Comparison of ENCODE assay signal across 1 cellular context in the genomic region with DNA sequence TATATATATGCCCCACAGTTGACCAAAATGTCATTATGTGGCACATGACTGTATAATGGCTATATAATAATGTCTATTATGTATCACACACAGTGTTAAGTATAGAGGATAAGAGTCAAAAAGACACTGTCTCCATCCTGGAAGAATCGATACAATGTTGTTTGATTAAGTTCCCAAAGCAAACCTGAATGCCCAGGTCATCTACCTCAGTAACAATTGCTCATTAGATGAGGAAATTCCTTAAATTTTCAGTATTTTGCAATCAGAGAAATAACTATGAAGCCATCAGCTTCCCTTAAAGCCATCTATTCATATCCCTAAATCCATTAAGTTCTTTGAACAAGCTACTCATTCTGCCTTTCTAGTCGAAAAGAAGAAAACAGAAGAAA.
TF ChIP-seq lines count a peak whose summit lies in the region.

No MANE protein-coding gene starts in this region.

TF ChIP-seq in HepG2, 621 proteins besides CTCF, POLR2A, EP300 and RAD21 (continues in another document):
- TF ChIP-seq NFE2L1 (CRISPR knock-in tag; IDR thresholded peaks at IDR 0.05; ENCODE audit: borderline replicate concordance) (no peak), ZNF230 (CRISPR knock-in tag; IDR thresholded peaks at IDR 0.05) (no peak), ZNF614 (CRISPR knock-in tag; IDR thresholded peaks at IDR 0.05; ENCODE audit: borderline replicate concordance) (peak; percentile 86), FOXK2 (IDR thresholded peaks at IDR 0.05) (no peak), SOX5 (CRISPR knock-in tag; IDR thresholded peaks at IDR 0.05; ENCODE audit: borderline replicate concordance) (peak; percentile 75; the same call in 1 of the 2 replicates), ZNF382 (CRISPR knock-in tag; IDR thresholded peaks at IDR 0.05; ENCODE audit: borderline replicate concordance) (no peak), ZNF772 (CRISPR knock-in tag; IDR thresholded peaks at IDR 0.05) (no peak), CEBPB (IDR thresholded peaks at IDR 0.05; ENCODE audit: borderline replicate concordance, low read depth, low read length) (peak; percentile 78; the same call in 1 of the 2 replicates), CBX5 (CRISPR knock-in tag; IDR thresholded peaks at IDR 0.05; ENCODE audit: borderline replicate concordance) (no peak), ZNF605 (CRISPR knock-in tag; IDR thresholded peaks at IDR 0.05) (no peak), SSRP1 (CRISPR knock-in tag; IDR thresholded peaks at IDR 0.05) (no peak), ERF (CRISPR knock-in tag; IDR thresholded peaks at IDR 0.05) (0 out of 2 replicates have a peak, but pooled peaks have one; percentile 26), TRIM24 (CRISPR knock-in tag; IDR thresholded peaks at IDR 0.05) (no peak), ZNF224 (CRISPR knock-in tag; IDR thresholded peaks at IDR 0.05) (no peak), ZNF75D (CRISPR knock-in tag; IDR thresholded peaks at IDR 0.05; ENCODE audit: borderline replicate concordance) (no peak), MAZ (IDR thresholded peaks at IDR 0.05; ENCODE audit: borderline replicate concordance, low read depth, low read length) (no peak), MAZ (CRISPR knock-in tag; IDR thresholded peaks at IDR 0.05; ENCODE audit: low read depth) (no peak), ZNF891 (CRISPR knock-in tag; IDR thresholded peaks at IDR 0.05) (no peak), ZNF766 (CRISPR knock-in tag; IDR thresholded peaks at IDR 0.05; ENCODE audit: borderline replicate concordance) (no peak), MIER3 (CRISPR knock-in tag; IDR thresholded peaks at IDR 0.05; ENCODE audit: borderline replicate concordance) (0 out of 2 replicates have a peak, but pooled peaks have one; percentile 28), THAP11 (CRISPR knock-in tag; IDR thresholded peaks at IDR 0.05) (0 out of 2 replicates have a peak, but pooled peaks have one; percentile 26), ZNF724P (CRISPR knock-in tag; IDR thresholded peaks at IDR 0.05; ENCODE audit: borderline replicate concordance) (no peak), PRPF4 (IDR thresholded peaks at IDR 0.05; ENCODE audit: low read depth, low read length, poor library complexity, severe bottlenecking) (no peak), SP140L (CRISPR knock-in tag; IDR thresholded peaks at IDR 0.05; ENCODE audit: borderline replicate concordance) (no peak), NCOA5 (CRISPR knock-in tag; IDR thresholded peaks at IDR 0.05) (no peak), ZNF737 (CRISPR knock-in tag; IDR thresholded peaks at IDR 0.05; ENCODE audit: borderline replicate concordance) (no peak), HNRNPL (IDR thresholded peaks at IDR 0.05; ENCODE audit: low read depth, low read length) (no peak), PITX1 (CRISPR knock-in tag; IDR thresholded peaks at IDR 0.05) (no peak), KDM6A (CRISPR knock-in tag; IDR thresholded peaks at IDR 0.05; ENCODE audit: low read depth) (no peak), FOXA1 (IDR thresholded peaks at IDR 0.05) (no peak), FOXA1 (CRISPR knock-in tag; IDR thresholded peaks at IDR 0.05) (peak; percentile 44; the same call in 1 of the 2 replicates), GATA4 (IDR thresholded peaks at IDR 0.05; ENCODE audit: borderline replicate concordance, low read depth) (no peak), ZSCAN9 (CRISPR knock-in tag; IDR thresholded peaks at IDR 0.05; ENCODE audit: borderline replicate concordance) (0 out of 2 replicates have a peak, but pooled peaks have one; percentile 28), GATAD1 (CRISPR knock-in tag; IDR thresholded peaks at IDR 0.05) (no peak), SIX1 (CRISPR knock-in tag; IDR thresholded peaks at IDR 0.05; ENCODE audit: borderline replicate concordance) (no peak), ISL2 (CRISPR knock-in tag; IDR thresholded peaks at IDR 0.05) (0 out of 2 replicates have a peak, but pooled peaks have one; percentile 44), ZNF354B (CRISPR knock-in tag; IDR thresholded peaks at IDR 0.05) (no peak), MED1 (CRISPR knock-in tag; IDR thresholded peaks at IDR 0.05) (0 out of 2 replicates have a peak, but pooled peaks have one; percentile 22), NR2F6 (IDR thresholded peaks at IDR 0.05) (peak; percentile 51), NR2F6 (CRISPR knock-in tag; IDR thresholded peaks at IDR 0.05) (no peak), DPF2 (CRISPR knock-in tag; IDR thresholded peaks at IDR 0.05; ENCODE audit: borderline replicate concordance, low read depth) (0 out of 2 replicates have a peak, but pooled peaks have one; percentile 49), ZNF264 (CRISPR knock-in tag; IDR thresholded peaks at IDR 0.05) (no peak), GATAD2A (CRISPR knock-in tag; IDR thresholded peaks at IDR 0.05) (peak; percentile 83), NR2F2 (IDR thresholded peaks at IDR 0.05; ENCODE audit: borderline replicate concordance, low read depth) (peak; percentile 68; the same call in 1 of the 2 replicates), BCL6 (CRISPR knock-in tag; IDR thresholded peaks at IDR 0.05) (peak; percentile 97), CHD4 (IDR thresholded peaks at IDR 0.05; ENCODE audit: borderline replicate concordance, low read length) (no peak), ZSCAN22 (CRISPR knock-in tag; IDR thresholded peaks at IDR 0.05) (no peak), ZNF569 (CRISPR knock-in tag; IDR thresholded peaks at IDR 0.05; ENCODE audit: borderline replicate concordance) (no peak), BRCA1 (CRISPR knock-in tag; IDR thresholded peaks at IDR 0.05) (no peak), ZNF296 (CRISPR knock-in tag; conservative IDR thresholded peaks at IDR 0.05) (no peak), ZNF703 (CRISPR knock-in tag; IDR thresholded peaks at IDR 0.05; ENCODE audit: borderline replicate concordance) (no peak)
- TF ChIP-seq, protein P1, sequence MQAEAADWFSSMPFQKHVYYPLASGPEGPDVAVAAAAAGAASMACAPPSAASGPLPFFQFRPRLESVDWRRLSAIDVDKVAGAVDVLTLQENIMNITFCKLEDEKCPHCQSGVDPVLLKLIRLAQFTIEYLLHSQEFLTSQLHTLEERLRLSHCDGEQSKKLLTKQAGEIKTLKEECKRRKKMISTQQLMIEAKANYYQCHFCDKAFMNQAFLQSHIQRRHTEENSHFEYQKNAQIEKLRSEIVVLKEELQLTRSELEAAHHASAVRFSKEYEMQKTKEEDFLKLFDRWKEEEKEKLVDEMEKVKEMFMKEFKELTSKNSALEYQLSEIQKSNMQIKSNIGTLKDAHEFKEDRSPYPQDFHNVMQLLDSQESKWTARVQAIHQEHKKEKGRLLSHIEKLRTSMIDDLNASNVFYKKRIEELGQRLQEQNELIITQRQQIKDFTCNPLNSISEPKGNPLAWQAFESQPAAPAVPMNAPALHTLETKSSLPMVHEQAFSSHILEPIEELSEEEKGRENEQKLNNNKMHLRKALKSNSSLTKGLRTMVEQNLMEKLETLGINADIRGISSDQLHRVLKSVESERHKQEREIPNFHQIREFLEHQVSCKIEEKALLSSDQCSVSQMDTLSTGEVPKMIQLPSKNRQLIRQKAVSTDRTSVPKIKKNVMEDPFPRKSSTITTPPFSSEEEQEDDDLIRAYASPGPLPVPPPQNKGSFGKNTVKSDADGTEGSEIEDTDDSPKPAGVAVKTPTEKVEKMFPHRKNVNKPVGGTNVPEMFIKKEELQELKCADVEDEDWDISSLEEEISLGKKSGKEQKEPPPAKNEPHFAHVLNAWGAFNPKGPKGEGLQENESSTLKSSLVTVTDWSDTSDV (CRISPR knock-in tag; IDR thresholded peaks at IDR 0.05) = no peak
- TF ChIP-seq, protein P2, sequence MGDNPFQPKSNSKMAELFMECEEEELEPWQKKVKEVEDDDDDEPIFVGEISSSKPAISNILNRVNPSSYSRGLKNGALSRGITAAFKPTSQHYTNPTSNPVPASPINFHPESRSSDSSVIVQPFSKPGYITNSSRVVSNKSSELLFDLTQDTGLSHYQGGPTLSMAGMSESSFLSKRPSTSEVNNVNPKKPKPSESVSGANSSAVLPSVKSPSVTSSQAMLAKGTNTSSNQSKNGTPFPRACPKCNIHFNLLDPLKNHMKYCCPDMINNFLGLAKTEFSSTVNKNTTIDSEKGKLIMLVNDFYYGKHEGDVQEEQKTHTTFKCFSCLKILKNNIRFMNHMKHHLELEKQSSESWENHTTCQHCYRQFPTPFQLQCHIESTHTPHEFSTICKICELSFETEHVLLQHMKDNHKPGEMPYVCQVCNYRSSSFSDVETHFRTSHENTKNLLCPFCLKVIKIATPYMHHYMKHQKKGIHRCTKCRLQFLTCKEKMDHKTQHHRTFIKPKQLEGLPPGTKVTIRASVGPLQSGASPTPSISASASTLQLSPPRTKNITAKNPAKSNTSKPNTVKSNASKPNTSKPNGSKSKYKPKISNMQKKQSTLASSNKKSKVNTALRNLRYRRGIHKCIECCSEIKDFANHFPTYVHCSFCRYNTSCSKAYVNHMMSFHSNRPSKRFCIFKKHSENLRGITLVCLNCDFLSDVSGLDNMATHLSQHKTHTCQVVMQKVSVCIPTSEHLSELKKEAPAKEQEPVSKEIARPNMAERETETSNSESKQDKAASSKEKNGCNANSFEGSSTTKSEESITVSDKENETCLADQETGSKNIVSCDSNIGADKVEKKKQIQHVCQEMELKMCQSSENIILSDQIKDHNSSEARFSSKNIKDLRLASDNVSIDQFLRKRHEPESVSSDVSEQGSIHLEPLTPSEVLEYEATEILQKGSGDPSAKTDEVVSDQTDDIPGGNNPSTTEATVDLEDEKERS (CRISPR knock-in tag; IDR thresholded peaks at IDR 0.05) = no peak
- TF ChIP-seq, protein P3, sequence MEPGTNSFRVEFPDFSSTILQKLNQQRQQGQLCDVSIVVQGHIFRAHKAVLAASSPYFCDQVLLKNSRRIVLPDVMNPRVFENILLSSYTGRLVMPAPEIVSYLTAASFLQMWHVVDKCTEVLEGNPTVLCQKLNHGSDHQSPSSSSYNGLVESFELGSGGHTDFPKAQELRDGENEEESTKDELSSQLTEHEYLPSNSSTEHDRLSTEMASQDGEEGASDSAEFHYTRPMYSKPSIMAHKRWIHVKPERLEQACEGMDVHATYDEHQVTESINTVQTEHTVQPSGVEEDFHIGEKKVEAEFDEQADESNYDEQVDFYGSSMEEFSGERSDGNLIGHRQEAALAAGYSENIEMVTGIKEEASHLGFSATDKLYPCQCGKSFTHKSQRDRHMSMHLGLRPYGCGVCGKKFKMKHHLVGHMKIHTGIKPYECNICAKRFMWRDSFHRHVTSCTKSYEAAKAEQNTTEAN (CRISPR knock-in tag; conservative IDR thresholded peaks at IDR 0.05) = no peak
- TF ChIP-seq, protein P4, sequence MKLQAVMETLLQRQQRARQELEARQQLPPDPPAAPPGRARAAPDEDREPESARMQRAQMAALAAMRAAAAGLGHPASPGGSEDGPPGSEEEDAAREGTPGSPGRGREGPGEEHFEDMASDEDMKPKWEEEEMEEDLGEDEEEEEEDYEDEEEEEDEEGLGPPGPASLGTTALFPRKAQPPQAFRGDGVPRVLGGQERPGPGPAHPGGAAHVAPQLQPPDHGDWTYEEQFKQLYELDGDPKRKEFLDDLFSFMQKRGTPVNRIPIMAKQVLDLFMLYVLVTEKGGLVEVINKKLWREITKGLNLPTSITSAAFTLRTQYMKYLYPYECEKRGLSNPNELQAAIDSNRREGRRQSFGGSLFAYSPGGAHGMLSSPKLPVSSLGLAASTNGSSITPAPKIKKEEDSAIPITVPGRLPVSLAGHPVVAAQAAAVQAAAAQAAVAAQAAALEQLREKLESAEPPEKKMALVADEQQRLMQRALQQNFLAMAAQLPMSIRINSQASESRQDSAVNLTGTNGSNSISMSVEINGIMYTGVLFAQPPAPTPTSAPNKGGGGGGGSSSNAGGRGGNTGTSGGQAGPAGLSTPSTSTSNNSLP (IDR thresholded peaks at IDR 0.05; ENCODE audit: low read depth, low read length) = peak; percentile 73; the same call in 1 of the 2 replicates
- TF ChIP-seq, protein P5, sequence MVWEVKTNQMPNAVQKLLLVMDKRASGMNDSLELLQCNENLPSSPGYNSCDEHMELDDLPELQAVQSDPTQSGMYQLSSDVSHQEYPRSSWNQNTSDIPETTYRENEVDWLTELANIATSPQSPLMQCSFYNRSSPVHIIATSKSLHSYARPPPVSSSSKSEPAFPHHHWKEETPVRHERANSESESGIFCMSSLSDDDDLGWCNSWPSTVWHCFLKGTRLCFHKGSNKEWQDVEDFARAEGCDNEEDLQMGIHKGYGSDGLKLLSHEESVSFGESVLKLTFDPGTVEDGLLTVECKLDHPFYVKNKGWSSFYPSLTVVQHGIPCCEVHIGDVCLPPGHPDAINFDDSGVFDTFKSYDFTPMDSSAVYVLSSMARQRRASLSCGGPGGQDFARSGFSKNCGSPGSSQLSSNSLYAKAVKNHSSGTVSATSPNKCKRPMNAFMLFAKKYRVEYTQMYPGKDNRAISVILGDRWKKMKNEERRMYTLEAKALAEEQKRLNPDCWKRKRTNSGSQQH (CRISPR knock-in tag; IDR thresholded peaks at IDR 0.05; ENCODE audit: low read depth) = no peak
- TF ChIP-seq, protein P6, sequence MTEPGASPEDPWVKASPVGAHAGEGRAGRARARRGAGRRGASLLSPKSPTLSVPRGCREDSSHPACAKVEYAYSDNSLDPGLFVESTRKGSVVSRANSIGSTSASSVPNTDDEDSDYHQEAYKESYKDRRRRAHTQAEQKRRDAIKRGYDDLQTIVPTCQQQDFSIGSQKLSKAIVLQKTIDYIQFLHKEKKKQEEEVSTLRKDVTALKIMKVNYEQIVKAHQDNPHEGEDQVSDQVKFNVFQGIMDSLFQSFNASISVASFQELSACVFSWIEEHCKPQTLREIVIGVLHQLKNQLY (CRISPR knock-in tag; IDR thresholded peaks at IDR 0.05) = 0 out of 2 replicates have a peak, but pooled peaks have one; percentile 16
- TF ChIP-seq, protein P7, sequence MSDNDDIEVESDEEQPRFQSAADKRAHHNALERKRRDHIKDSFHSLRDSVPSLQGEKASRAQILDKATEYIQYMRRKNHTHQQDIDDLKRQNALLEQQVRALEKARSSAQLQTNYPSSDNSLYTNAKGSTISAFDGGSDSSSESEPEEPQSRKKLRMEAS (IDR thresholded peaks at IDR 0.05) = no peak
- TF ChIP-seq, protein P8, sequence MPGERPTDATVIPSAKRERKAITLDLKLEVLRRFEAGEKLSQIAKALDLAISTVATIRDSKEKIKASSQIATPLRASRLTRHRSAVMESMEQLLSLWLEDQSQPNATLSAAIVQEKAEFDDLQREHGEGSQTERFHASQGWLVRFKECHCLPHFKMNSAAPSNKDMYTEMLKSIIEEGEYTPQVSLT (CRISPR knock-in tag; IDR thresholded peaks at IDR 0.05; ENCODE audit: borderline replicate concordance, low read depth) = no peak
- TF ChIP-seq, protein P9, sequence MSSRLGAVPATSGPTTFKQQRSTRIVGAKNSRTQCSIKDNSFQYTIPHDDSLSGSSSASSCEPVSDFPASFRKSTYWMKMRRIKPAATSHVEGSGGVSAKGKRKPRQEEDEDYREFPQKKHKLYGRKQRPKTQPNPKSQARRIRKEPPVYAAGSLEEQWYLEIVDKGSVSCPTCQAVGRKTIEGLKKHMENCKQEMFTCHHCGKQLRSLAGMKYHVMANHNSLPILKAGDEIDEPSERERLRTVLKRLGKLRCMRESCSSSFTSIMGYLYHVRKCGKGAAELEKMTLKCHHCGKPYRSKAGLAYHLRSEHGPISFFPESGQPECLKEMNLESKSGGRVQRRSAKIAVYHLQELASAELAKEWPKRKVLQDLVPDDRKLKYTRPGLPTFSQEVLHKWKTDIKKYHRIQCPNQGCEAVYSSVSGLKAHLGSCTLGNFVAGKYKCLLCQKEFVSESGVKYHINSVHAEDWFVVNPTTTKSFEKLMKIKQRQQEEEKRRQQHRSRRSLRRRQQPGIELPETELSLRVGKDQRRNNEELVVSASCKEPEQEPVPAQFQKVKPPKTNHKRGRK (CRISPR knock-in tag; IDR thresholded peaks at IDR 0.05) = no peak
